Comparison of ENCODE assay signal across 1 cellular context in genomic region chr11:130002846-130003716, GRCh38.
A peak's percentile ranks its signal among the peaks of the same experiment; 100 is the strongest.
TF ChIP-seq lines count a peak whose summit lies in the region.

No MANE protein-coding gene starts in this region.

TF ChIP-seq in GM12878, 131 proteins besides CTCF, POLR2A, EP300 and RAD21 (continued from another document and continues in another):
- no peak for TF ChIP-seq SKIL (IDR thresholded peaks at IDR 0.05; ENCODE audit: low read depth, poor library complexity, severe bottlenecking)
- TF ChIP-seq ZBTB40 (IDR thresholded peaks at IDR 0.05; ENCODE audit: borderline replicate concordance) = no peak
- peak in 1 of 2 experiments; percentile 68; a peak in 1 of 4 replicates for TF ChIP-seq ETV6 (conservative IDR thresholded peaks at IDR 0.05 in 1 of 2, IDR thresholded peaks at IDR 0.05 in 1 of 2; ENCODE audit: borderline replicate concordance in 1 of 2, low read depth in 1 of 2)
- TF ChIP-seq ATF3 (IDR thresholded peaks at IDR 0.05; ENCODE audit: borderline replicate concordance, extremely low read depth, low read depth, low read length) = no peak
- no peak for TF ChIP-seq SUZ12 (IDR thresholded peaks at IDR 0.05; ENCODE audit: unreplicated experiment)
- no peak for TF ChIP-seq YBX1 (IDR thresholded peaks at IDR 0.05)
- TF ChIP-seq YY1 (IDR thresholded peaks at IDR 0.05; ENCODE audit: low read depth, low read length) = peak; percentile 58
- 0 out of 2 replicates have a peak, but pooled peaks have one; percentile 17 for TF ChIP-seq STAT1 (conservative IDR thresholded peaks at IDR 0.05)
- peak; percentile 57 for TF ChIP-seq MAX (IDR thresholded peaks at IDR 0.05; ENCODE audit: low read depth, low read length)
- no peak for TF ChIP-seq ATF2 (IDR thresholded peaks at IDR 0.05; ENCODE audit: low read length)
- peak; percentile 61; the same call in 1 of the 2 replicates for TF ChIP-seq IRF4 (IDR thresholded peaks at IDR 0.05; ENCODE audit: low read depth, low read length)
- no peak; the same call in 1 of the 2 replicates for TF ChIP-seq HSF1 (IDR thresholded peaks at IDR 0.05; ENCODE audit: low read depth, low read length)
- TF ChIP-seq SMAD1 (IDR thresholded peaks at IDR 0.05; ENCODE audit: low read depth, partially characterized antibody) = no peak
- no peak; the same call in 1 of the 2 replicates for TF ChIP-seq ATF7 (IDR thresholded peaks at IDR 0.05; ENCODE audit: low read depth)
- peak; percentile 25 for TF ChIP-seq MEF2B (IDR thresholded peaks at IDR 0.05; ENCODE audit: partially characterized antibody, poor library complexity, severe bottlenecking)
- TF ChIP-seq TBL1XR1 (IDR thresholded peaks at IDR 0.05; ENCODE audit: low read depth, low read length) = no peak; the same call in 1 of the 2 replicates
- TF ChIP-seq GABPA (IDR thresholded peaks at IDR 0.05; ENCODE audit: low read depth) = no peak
- TF ChIP-seq ZNF207 (IDR thresholded peaks at IDR 0.05; ENCODE audit: borderline replicate concordance) = no peak; the same call in 1 of the 2 replicates
- peak in 1 of 2 experiments; percentile 59; a peak in 1 of 3 replicates for TF ChIP-seq EGR1 (IDR thresholded peaks at IDR 0.05; ENCODE audit: borderline replicate concordance in 1 of 2, low read depth in 2 of 2, low read length in 2 of 2)
- peak; percentile 71 for TF ChIP-seq BCLAF1 (IDR thresholded peaks at IDR 0.05)
- TF ChIP-seq RBBP5 (conservative IDR thresholded peaks at IDR 0.05) = no peak
- TF ChIP-seq TCF7 (IDR thresholded peaks at IDR 0.05; ENCODE audit: borderline replicate concordance) = no peak
- TF ChIP-seq DPF2 (IDR thresholded peaks at IDR 0.05) = peak; percentile 75
- TF ChIP-seq FOXM1 (IDR thresholded peaks at IDR 0.05; ENCODE audit: low read depth, low read length) = no peak; the same call in 1 of the 2 replicates
- TF ChIP-seq HDAC2 (IDR thresholded peaks at IDR 0.05) = no peak
- TF ChIP-seq POU2F2 (IDR thresholded peaks at IDR 0.05; ENCODE audit: borderline replicate concordance, low read depth, low read length) = peak; percentile 99
- no peak for TF ChIP-seq HDGF (IDR thresholded peaks at IDR 0.05)
- 0 out of 2 replicates have a peak, but pooled peaks have one; percentile 25 for TF ChIP-seq ZNF217 (IDR thresholded peaks at IDR 0.05)
- peak; percentile 29; the same call in 1 of the 2 replicates for TF ChIP-seq SPI1 (IDR thresholded peaks at IDR 0.05; ENCODE audit: borderline replicate concordance, insufficient read depth, low read depth, low read length)
- peak; percentile 99 for TF ChIP-seq NR2F1 (conservative IDR thresholded peaks at IDR 0.05)
- TF ChIP-seq NBN (IDR thresholded peaks at IDR 0.05) = 0 out of 2 replicates have a peak, but pooled peaks have one; percentile 13
- no peak for TF ChIP-seq ZBTB33 (IDR thresholded peaks at IDR 0.05)
- TF ChIP-seq SUPT20H (IDR thresholded peaks at IDR 0.05; ENCODE audit: borderline replicate concordance, control insufficient read depth, low read depth, low read length) = no peak
- no peak; the same call in 1 of the 2 replicates for TF ChIP-seq FOXK2 (IDR thresholded peaks at IDR 0.05)
- peak; percentile 70; the same call in 1 of the 2 replicates for TF ChIP-seq PML (IDR thresholded peaks at IDR 0.05; ENCODE audit: low read length)
- peak; percentile 47 for TF ChIP-seq E4F1 (IDR thresholded peaks at IDR 0.05; ENCODE audit: borderline replicate concordance, partially characterized antibody)
- no peak for TF ChIP-seq KDM1A (IDR thresholded peaks at IDR 0.05; ENCODE audit: borderline replicate concordance)
- TF ChIP-seq HCFC1 (IDR thresholded peaks at IDR 0.05; ENCODE audit: low read length) = peak; percentile 58
- TF ChIP-seq NFIC (IDR thresholded peaks at IDR 0.05; ENCODE audit: low read depth, low read length) = peak; percentile 72
- TF ChIP-seq MEF2A (IDR thresholded peaks at IDR 0.05; ENCODE audit: insufficient read depth, low read depth, low read length) = no peak
- TF ChIP-seq BCL11A (IDR thresholded peaks at IDR 0.05; ENCODE audit: low read depth, low read length) = no peak
- TF ChIP-seq ZNF24 (IDR thresholded peaks at IDR 0.05) = no peak
- no peak for TF ChIP-seq NFXL1 (IDR thresholded peaks at IDR 0.05; ENCODE audit: borderline replicate concordance)
- TF ChIP-seq CBX3 (IDR thresholded peaks at IDR 0.05; ENCODE audit: borderline replicate concordance, low read depth) = no peak
- peak; percentile 49; the same call in 1 of the 2 replicates for TF ChIP-seq SMARCA5 (IDR thresholded peaks at IDR 0.05)
- TF ChIP-seq USF2 (IDR thresholded peaks at IDR 0.05; ENCODE audit: borderline replicate concordance, low read depth, low read length) = no peak
